Comparison of ENCODE assay signal across 3 cellular contexts in the genomic region with DNA sequence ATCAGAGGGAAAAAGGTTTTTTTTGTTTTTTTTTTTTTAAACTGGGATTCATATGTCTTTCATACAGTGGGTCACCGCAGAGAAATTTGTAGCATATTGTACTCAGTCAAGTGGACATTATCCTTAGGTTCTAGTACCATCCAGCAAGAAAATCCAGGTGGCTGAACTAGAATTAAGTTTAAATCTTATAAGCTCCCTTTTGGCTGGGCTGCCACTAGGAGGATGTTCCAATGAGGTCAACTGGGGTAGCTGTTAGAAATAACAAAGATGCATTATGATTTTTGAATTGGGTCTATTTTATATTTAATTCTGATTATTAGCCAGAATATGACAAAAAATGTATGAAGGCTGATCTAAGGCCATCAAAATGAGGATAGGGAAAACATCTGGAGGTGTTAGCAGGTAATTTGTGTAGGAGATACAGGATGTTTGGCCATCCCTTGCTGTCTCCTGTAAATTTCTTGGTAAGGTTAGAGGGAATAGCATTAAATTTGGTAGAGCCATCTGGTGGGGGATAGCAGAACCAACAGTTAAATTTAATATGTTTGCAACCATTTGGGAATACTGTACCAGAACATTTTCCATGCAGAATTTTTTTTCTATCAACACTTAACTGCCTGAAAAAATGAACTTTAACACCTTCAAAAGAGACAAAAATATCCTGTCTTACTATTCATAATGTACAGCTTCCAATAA.
TF ChIP-seq lines count a peak whose summit lies in the region.

No MANE protein-coding gene starts in this region.

TF ChIP-seq in liver, 16 proteins besides CTCF, POLR2A, EP300 and RAD21:
- TF ChIP-seq, protein P1, sequence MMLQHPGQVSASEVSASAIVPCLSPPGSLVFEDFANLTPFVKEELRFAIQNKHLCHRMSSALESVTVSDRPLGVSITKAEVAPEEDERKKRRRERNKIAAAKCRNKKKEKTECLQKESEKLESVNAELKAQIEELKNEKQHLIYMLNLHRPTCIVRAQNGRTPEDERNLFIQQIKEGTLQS (IDR thresholded peaks at IDR 0.05): no peak
- TF ChIP-seq HNF4G (IDR thresholded peaks at IDR 0.05) (no peak), JUND (IDR thresholded peaks at IDR 0.05) (no peak), FOXA1 (IDR thresholded peaks at IDR 0.05) (no peak), GABPA (IDR thresholded peaks at IDR 0.05 in 1 of 2, conservative IDR thresholded peaks at IDR 0.05 in 1 of 2) (no peak), REST (IDR thresholded peaks at IDR 0.05) (no peak), MAX (IDR thresholded peaks at IDR 0.05) (no peak), TAF1 (conservative IDR thresholded peaks at IDR 0.05) (no peak), EGR1 (IDR thresholded peaks at IDR 0.05; ENCODE audit: low read depth in 2 of 2) (no peak), FOXA2 (IDR thresholded peaks at IDR 0.05) (no peak)
- TF ChIP-seq, protein P2, sequence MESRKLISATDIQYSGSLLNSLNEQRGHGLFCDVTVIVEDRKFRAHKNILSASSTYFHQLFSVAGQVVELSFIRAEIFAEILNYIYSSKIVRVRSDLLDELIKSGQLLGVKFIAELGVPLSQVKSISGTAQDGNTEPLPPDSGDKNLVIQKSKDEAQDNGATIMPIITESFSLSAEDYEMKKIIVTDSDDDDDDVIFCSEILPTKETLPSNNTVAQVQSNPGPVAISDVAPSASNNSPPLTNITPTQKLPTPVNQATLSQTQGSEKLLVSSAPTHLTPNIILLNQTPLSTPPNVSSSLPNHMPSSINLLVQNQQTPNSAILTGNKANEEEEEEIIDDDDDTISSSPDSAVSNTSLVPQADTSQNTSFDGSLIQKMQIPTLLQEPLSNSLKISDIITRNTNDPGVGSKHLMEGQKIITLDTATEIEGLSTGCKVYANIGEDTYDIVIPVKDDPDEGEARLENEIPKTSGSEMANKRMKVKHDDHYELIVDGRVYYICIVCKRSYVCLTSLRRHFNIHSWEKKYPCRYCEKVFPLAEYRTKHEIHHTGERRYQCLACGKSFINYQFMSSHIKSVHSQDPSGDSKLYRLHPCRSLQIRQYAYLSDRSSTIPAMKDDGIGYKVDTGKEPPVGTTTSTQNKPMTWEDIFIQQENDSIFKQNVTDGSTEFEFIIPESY (IDR thresholded peaks at IDR 0.05): no peak

TF ChIP-seq in HepG2, 621 proteins besides CTCF, POLR2A, EP300 and RAD21:
- TF ChIP-seq ZNF34 (CRISPR knock-in tag; IDR thresholded peaks at IDR 0.05; ENCODE audit: borderline replicate concordance) (no peak), ONECUT2 (CRISPR knock-in tag; IDR thresholded peaks at IDR 0.05) (no peak), CHCHD3 (CRISPR knock-in tag; IDR thresholded peaks at IDR 0.05) (no peak), FOXC1 (CRISPR knock-in tag; IDR thresholded peaks at IDR 0.05; ENCODE audit: borderline replicate concordance) (no peak), MED13 (CRISPR knock-in tag; IDR thresholded peaks at IDR 0.05) (no peak), ZNF816 (CRISPR knock-in tag; IDR thresholded peaks at IDR 0.05; ENCODE audit: borderline replicate concordance) (no peak), MNT (IDR thresholded peaks at IDR 0.05) (no peak), ZSCAN22 (CRISPR knock-in tag; IDR thresholded peaks at IDR 0.05) (no peak), ZBTB7A (CRISPR knock-in tag; IDR thresholded peaks at IDR 0.05) (no peak), FOXK2 (IDR thresholded peaks at IDR 0.05) (no peak), ZNF850 (CRISPR knock-in tag; conservative IDR thresholded peaks at IDR 0.05) (no peak)
- TF ChIP-seq, protein P3, sequence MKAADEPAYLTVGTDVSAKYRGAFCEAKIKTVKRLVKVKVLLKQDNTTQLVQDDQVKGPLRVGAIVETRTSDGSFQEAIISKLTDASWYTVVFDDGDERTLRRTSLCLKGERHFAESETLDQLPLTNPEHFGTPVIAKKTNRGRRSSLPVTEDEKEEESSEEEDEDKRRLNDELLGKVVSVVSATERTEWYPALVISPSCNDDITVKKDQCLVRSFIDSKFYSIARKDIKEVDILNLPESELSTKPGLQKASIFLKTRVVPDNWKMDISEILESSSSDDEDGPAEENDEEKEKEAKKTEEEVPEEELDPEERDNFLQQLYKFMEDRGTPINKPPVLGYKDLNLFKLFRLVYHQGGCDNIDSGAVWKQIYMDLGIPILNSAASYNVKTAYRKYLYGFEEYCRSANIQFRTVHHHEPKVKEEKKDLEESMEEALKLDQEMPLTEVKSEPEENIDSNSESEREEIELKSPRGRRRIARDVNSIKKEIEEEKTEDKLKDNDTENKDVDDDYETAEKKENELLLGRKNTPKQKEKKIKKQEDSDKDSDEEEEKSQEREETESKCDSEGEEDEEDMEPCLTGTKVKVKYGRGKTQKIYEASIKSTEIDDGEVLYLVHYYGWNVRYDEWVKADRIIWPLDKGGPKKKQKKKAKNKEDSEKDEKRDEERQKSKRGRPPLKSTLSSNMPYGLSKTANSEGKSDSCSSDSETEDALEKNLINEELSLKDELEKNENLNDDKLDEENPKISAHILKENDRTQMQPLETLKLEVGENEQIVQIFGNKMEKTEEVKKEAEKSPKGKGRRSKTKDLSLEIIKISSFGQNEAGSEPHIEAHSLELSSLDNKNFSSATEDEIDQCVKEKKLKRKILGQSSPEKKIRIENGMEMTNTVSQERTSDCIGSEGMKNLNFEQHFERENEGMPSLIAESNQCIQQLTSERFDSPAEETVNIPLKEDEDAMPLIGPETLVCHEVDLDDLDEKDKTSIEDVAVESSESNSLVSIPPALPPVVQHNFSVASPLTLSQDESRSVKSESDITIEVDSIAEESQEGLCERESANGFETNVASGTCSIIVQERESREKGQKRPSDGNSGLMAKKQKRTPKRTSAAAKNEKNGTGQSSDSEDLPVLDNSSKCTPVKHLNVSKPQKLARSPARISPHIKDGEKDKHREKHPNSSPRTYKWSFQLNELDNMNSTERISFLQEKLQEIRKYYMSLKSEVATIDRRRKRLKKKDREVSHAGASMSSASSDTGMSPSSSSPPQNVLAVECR (CRISPR knock-in tag; IDR thresholded peaks at IDR 0.05; ENCODE audit: borderline replicate concordance): no peak

TF ChIP-seq in H1, 55 proteins besides CTCF, POLR2A, EP300 and RAD21:
- TF ChIP-seq SIN3A (conservative IDR thresholded peaks at IDR 0.05 in 1 of 2, IDR thresholded peaks at IDR 0.05 in 1 of 2; ENCODE audit: low read depth in 1 of 2, low read length in 2 of 2) (no peak), PHF8 (conservative IDR thresholded peaks at IDR 0.05; ENCODE audit: low read depth, low read length) (no peak), BACH1 (IDR thresholded peaks at IDR 0.05; ENCODE audit: low read length) (no peak), HDAC2 (IDR thresholded peaks at IDR 0.05; ENCODE audit: borderline replicate concordance in 1 of 2, low read depth in 2 of 2, low read length in 2 of 2) (no peak), HDAC6 (IDR thresholded peaks at IDR 0.05; ENCODE audit: low read depth, low read length) (no peak), SIX5 (IDR thresholded peaks at IDR 0.05; ENCODE audit: low read depth, low read length) (no peak), NRF1 (IDR thresholded peaks at IDR 0.05; ENCODE audit: low read depth, low read length) (no peak), TCF12 (IDR thresholded peaks at IDR 0.05; ENCODE audit: low read depth, low read length) (no peak), POU5F1 (IDR thresholded peaks at IDR 0.05; ENCODE audit: low read depth, low read length) (no peak), BRCA1 (IDR thresholded peaks at IDR 0.05; ENCODE audit: low read depth, low read length) (no peak), CREB1 (IDR thresholded peaks at IDR 0.05) (no peak), ASH2L (IDR thresholded peaks at IDR 0.05; ENCODE audit: low read length) (no peak), EGR1 (IDR thresholded peaks at IDR 0.05; ENCODE audit: borderline replicate concordance, low read depth, low read length) (no peak), KDM1A (IDR thresholded peaks at IDR 0.05; ENCODE audit: borderline replicate concordance, low read length) (no peak), SP2 (IDR thresholded peaks at IDR 0.05; ENCODE audit: low read length) (no peak), SP1 (IDR thresholded peaks at IDR 0.05; ENCODE audit: low read depth, low read length) (no peak), SUZ12 (IDR thresholded peaks at IDR 0.05; ENCODE audit: low read length) (no peak), KDM5A (IDR thresholded peaks at IDR 0.05; ENCODE audit: low read length) (no peak), ZNF274 (IDR thresholded peaks at IDR 0.05; ENCODE audit: borderline replicate concordance, extremely low read depth, low read length) (no peak)
- TF ChIP-seq, protein P4, sequence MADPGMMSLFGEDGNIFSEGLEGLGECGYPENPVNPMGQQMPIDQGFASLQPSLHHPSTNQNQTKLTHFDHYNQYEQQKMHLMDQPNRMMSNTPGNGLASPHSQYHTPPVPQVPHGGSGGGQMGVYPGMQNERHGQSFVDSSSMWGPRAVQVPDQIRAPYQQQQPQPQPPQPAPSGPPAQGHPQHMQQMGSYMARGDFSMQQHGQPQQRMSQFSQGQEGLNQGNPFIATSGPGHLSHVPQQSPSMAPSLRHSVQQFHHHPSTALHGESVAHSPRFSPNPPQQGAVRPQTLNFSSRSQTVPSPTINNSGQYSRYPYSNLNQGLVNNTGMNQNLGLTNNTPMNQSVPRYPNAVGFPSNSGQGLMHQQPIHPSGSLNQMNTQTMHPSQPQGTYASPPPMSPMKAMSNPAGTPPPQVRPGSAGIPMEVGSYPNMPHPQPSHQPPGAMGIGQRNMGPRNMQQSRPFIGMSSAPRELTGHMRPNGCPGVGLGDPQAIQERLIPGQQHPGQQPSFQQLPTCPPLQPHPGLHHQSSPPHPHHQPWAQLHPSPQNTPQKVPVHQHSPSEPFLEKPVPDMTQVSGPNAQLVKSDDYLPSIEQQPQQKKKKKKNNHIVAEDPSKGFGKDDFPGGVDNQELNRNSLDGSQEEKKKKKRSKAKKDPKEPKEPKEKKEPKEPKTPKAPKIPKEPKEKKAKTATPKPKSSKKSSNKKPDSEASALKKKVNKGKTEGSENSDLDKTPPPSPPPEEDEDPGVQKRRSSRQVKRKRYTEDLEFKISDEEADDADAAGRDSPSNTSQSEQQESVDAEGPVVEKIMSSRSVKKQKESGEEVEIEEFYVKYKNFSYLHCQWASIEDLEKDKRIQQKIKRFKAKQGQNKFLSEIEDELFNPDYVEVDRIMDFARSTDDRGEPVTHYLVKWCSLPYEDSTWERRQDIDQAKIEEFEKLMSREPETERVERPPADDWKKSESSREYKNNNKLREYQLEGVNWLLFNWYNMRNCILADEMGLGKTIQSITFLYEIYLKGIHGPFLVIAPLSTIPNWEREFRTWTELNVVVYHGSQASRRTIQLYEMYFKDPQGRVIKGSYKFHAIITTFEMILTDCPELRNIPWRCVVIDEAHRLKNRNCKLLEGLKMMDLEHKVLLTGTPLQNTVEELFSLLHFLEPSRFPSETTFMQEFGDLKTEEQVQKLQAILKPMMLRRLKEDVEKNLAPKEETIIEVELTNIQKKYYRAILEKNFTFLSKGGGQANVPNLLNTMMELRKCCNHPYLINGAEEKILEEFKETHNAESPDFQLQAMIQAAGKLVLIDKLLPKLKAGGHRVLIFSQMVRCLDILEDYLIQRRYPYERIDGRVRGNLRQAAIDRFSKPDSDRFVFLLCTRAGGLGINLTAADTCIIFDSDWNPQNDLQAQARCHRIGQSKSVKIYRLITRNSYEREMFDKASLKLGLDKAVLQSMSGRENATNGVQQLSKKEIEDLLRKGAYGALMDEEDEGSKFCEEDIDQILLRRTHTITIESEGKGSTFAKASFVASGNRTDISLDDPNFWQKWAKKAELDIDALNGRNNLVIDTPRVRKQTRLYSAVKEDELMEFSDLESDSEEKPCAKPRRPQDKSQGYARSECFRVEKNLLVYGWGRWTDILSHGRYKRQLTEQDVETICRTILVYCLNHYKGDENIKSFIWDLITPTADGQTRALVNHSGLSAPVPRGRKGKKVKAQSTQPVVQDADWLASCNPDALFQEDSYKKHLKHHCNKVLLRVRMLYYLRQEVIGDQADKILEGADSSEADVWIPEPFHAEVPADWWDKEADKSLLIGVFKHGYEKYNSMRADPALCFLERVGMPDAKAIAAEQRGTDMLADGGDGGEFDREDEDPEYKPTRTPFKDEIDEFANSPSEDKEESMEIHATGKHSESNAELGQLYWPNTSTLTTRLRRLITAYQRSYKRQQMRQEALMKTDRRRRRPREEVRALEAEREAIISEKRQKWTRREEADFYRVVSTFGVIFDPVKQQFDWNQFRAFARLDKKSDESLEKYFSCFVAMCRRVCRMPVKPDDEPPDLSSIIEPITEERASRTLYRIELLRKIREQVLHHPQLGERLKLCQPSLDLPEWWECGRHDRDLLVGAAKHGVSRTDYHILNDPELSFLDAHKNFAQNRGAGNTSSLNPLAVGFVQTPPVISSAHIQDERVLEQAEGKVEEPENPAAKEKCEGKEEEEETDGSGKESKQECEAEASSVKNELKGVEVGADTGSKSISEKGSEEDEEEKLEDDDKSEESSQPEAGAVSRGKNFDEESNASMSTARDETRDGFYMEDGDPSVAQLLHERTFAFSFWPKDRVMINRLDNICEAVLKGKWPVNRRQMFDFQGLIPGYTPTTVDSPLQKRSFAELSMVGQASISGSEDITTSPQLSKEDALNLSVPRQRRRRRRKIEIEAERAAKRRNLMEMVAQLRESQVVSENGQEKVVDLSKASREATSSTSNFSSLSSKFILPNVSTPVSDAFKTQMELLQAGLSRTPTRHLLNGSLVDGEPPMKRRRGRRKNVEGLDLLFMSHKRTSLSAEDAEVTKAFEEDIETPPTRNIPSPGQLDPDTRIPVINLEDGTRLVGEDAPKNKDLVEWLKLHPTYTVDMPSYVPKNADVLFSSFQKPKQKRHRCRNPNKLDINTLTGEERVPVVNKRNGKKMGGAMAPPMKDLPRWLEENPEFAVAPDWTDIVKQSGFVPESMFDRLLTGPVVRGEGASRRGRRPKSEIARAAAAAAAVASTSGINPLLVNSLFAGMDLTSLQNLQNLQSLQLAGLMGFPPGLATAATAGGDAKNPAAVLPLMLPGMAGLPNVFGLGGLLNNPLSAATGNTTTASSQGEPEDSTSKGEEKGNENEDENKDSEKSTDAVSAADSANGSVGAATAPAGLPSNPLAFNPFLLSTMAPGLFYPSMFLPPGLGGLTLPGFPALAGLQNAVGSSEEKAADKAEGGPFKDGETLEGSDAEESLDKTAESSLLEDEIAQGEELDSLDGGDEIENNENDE (IDR thresholded peaks at IDR 0.05; ENCODE audit: insufficient replicate concordance, low read length): no peak
